ENCODE assay signal across 19 cellular contexts in genomic region chr14:21494902-21495762, GRCh38. TPM values are rescaled to one million over a fixed set of nuclear protein-coding genes. Genes with fewer than 3 reads are reported as not detected.
DNase-seq lines count a peak whose midpoint lies in the region; ATAC-seq and TF ChIP-seq lines count a peak whose summit lies in the region.
"Had no signal": no experiment of that assay in that cellular context is flagged by ENCODE, and none has a peak within 500 bp of the region (broad histone marks: within the 10 kb centered on the region; RNA-seq: fewer than 3 reads in every experiment).

No MANE protein-coding gene starts in this region.

- peak overlapping the region in 1 of 2 experiments; percentile 40; a peak in 1 of 4 replicates for H4K8ac ChIP-seq in IMR-90 (ENCODE audit: low read depth in 2 of 2, low read length in 2 of 2)

- no peaks in the 10 kb centered on the region for H3K27me3 ChIP-seq in IMR-90 (ENCODE audit: control insufficient read depth, insufficient read depth, low read length)
- H3K27me3 ChIP-seq: dorsolateral prefrontal cortex had no signal

- peaks cover 21% of the 10 kb centered on the region for H3K4me1 Mint-ChIP-seq in nephron progenitor cell
- H3K4me1 Mint-ChIP-seq: IgD-negative memory B cell had no signal

- H3K79me1 ChIP-seq in IMR-90 (ENCODE audit: low read depth in 1 of 2, low read length in 2 of 2) = peaks cover 0 to 3% of the 10 kb centered on the region in 2 experiments; a peak in 2 of 4 replicates

- H3K4me3 ChIP-seq in IMR-90 (ENCODE audit: insufficient read depth, low read depth, low read length) (no peak overlapping the region), choroid plexus epithelial cell (ENCODE audit: low read depth, low read length) (no peak overlapping the region)
- H3K4me3 ChIP-seq: dorsolateral prefrontal cortex, GM12878 had no signal

- no peak for TF ChIP-seq POLR2A in IMR-90 (IDR thresholded peaks at IDR 0.05; ENCODE audit: low read depth, low read length)

- no peak overlapping the region for H3K9ac ChIP-seq in IMR-90 (ENCODE audit: low read depth, low read length)

- peak overlapping the region; percentile 85 for H3K27ac Mint-ChIP-seq in nephron progenitor cell
- H3K27ac Mint-ChIP-seq: IgD-negative memory B cell had no signal

- no peak overlapping the region for H3K56ac ChIP-seq in IMR-90 (ENCODE audit: extremely low read depth, insufficient read depth, low read length)

- H3K36me3 Mint-ChIP-seq in nephron progenitor cell (ENCODE audit: low read depth) = peaks cover 77% of the 10 kb centered on the region
- H3K36me3 Mint-ChIP-seq: IgD-negative memory B cell had no signal

- H4K20me1 ChIP-seq in IMR-90 (ENCODE audit: insufficient read depth, low read length) = no peaks in the 10 kb centered on the region

- peak overlapping the region; percentile 57; the same call in 1 of the 2 replicates for H2BK20ac ChIP-seq in IMR-90 (ENCODE audit: low read depth, low read length)

- POLR2A ChIA-PET in IMR-90 (lab: Charles Lee; ENCODE audit: unreplicated experiment) = interaction anchor here (0.6 kb wide), 2 partner anchors 34 to 77 kb away, joined by 3 to 4 read pairs; no protein-coding TSS in a partner anchor

- no TSS peak for BruUV-seq in IMR-90 (replicated peaks; lab: Mats Ljungman, UMichigan)

- H3K27ac ChIP-seq in IMR-90 (ENCODE audit: insufficient read depth, low read length) = peak overlapping the region; percentile 80; the same call in 1 of the 2 replicates
- H3K27ac ChIP-seq: dorsolateral prefrontal cortex had no signal

- intact Hi-C loops in IMR-90 (cut with micrococcal nuclease) = no loop called here

- TF ChIP-seq RAD21 in IMR-90 (IDR thresholded peaks at IDR 0.05; ENCODE audit: low read length) = no peak

- no peaks in the 10 kb centered on the region for H3K9me3 Mint-ChIP-seq in nephron progenitor cell
- H3K9me3 Mint-ChIP-seq: IgD-negative memory B cell, neural crest cell had no signal

- no peak overlapping the region for H2AFZ ChIP-seq in IMR-90 (replicated peaks; ENCODE audit: low read length, poor library complexity)

- peak overlapping the region; percentile 37; the same call in 1 of the 2 replicates for H2BK120ac ChIP-seq in IMR-90 (ENCODE audit: low read depth, low read length)

- ATAC-seq in IMR-90 (ENCODE audit: low read depth) = peak; percentile 21; the same call in 1 of the 2 replicates
- ATAC-seq: GM12878, left colon had no signal

- dilution Hi-C loops in IMR-90 (cut with HindIII; ENCODE audit: low sequenced_read_pairs, unreplicated experiment) = no loop called here

- no peak overlapping the region for H3K18ac ChIP-seq in IMR-90 (ENCODE audit: low read depth, low read length)

- no peak overlapping the region for H3K4me3 Mint-ChIP-seq in nephron progenitor cell
- H3K4me3 Mint-ChIP-seq: IgD-negative memory B cell, neural crest cell had no signal

- no peak overlapping the region for H2AK9ac ChIP-seq in IMR-90 (replicated peaks; ENCODE audit: low read depth, low read length, poor library complexity)

- peak; percentile 4 for DNase-seq in SIG-M5 treated with dmso at 0.1 percent for 504 hours (lab: John Stamatoyannopoulos, UW; ENCODE audit: unreplicated experiment)
- no peak for DNase-seq in SIG-M5 (lab: John Stamatoyannopoulos, UW)
- peak; percentile 80 for DNase-seq in IMR-90
- peak; percentile 86 for DNase-seq in choroid plexus epithelial cell (ENCODE audit: low read depth)
- no peak for DNase-seq in nephron progenitor cell
- no peak for DNase-seq in DMS 273 (lab: John Stamatoyannopoulos, UW; ENCODE audit: unreplicated experiment)
- DNase-seq in globus pallidus (ENCODE audit: low spot score) = no peak
- DNase-seq in D341Med (ENCODE audit: low spot score) = no peak
- DNase-seq: activated CD4-positive, alpha-beta T cell treated with anti-CD3 and anti-CD28 coated beads, Interleukin-2, amount 50 U/mL, for 4 hours; DMS53; dorsolateral prefrontal cortex; glutamatergic neuron; left colon; NCI-H1930; stimulated activated CD4-positive, alpha-beta T cell treated with anti-CD3 and anti-CD28 coated beads, Interleukin-12 subunit alpha, Interleukin-12 subunit beta, amount 100 ng/mL, for 4 hours; T-helper 1 cell had no signal

- H3K23ac ChIP-seq in IMR-90 (ENCODE audit: low read depth, low read length) = no peak overlapping the region

- peaks cover 3% of the 10 kb centered on the region; the same call in 1 of the 2 replicates for H3K9me1 ChIP-seq in IMR-90 (ENCODE audit: insufficient read depth, low read length)

- H3K36me3 ChIP-seq in IMR-90 (ENCODE audit: control insufficient read depth, insufficient read depth, low read length) = peaks cover 48% of the 10 kb centered on the region

- 0 out of 2 replicates have a peak overlapping the region, but pooled peaks have one; percentile 48 for H4K91ac ChIP-seq in IMR-90 (ENCODE audit: insufficient read depth, low read depth, low read length)

- H2BK15ac ChIP-seq in IMR-90 (ENCODE audit: low read depth, low read length) = no peak overlapping the region

- no peak for TF ChIP-seq CTCF in IMR-90 (conservative IDR thresholded peaks at IDR 0.05; ENCODE audit: low read depth, low read length)
- TF ChIP-seq CTCF in choroid plexus epithelial cell (conservative IDR thresholded peaks at IDR 0.05; ENCODE audit: low read depth, low read length) = no peak
- TF ChIP-seq CTCF in nephron progenitor cell (IDR thresholded peaks at IDR 0.05) = no peak

- H3K27me3 Mint-ChIP-seq in nephron progenitor cell (ENCODE audit: low read depth, poor library complexity) = no peaks in the 10 kb centered on the region
- H3K27me3 Mint-ChIP-seq: IgD-negative memory B cell had no signal

- H3K4me2 ChIP-seq in IMR-90 (ENCODE audit: low read depth, low read length) = no peak overlapping the region

- CTCF ChIA-PET in IMR-90 (lab: Yijun Ruan, JAX) = no interaction called here

- no peak overlapping the region for H4K5ac ChIP-seq in IMR-90 (ENCODE audit: low read depth, low read length)

- in situ Hi-C loops in IMR-90 (cut with MboI; ENCODE audit: low sequenced_read_pairs) = loop anchor here (5.0 kb wide), 1 partner anchor 57 kb away; no protein-coding TSS in a partner anchor

- H2AK5ac ChIP-seq in IMR-90 (ENCODE audit: low read depth, low read length) = peak overlapping the region; percentile 69; the same call in 1 of the 2 replicates

- peak overlapping the region; percentile 53 for H3K4ac ChIP-seq in IMR-90 (ENCODE audit: low read depth, low read length)

- no peaks in the 10 kb centered on the region for H3K9me3 ChIP-seq in IMR-90 (ENCODE audit: control insufficient read depth, insufficient read depth, low read length)

- H2BK5ac ChIP-seq in IMR-90 (ENCODE audit: low read depth, low read length, poor library complexity, severe bottlenecking) = peak overlapping the region; percentile 47

- peaks cover 6% of the 10 kb centered on the region for H3K4me1 ChIP-seq in IMR-90 (ENCODE audit: control insufficient read depth, insufficient read depth, low read length)

- peak overlapping the region; percentile 73 for H3K14ac ChIP-seq in IMR-90 (replicated peaks; ENCODE audit: low read depth, low read length)

- no CpG with 5 or more reads among the region's 2 CpGs for WGBS in IMR-90 (ENCODE audit: extremely low coverage in 2 of 2, insufficient read length in 1 of 2), 2 experiments

TF ChIP-seq in IMR-90, 13 proteins besides CTCF, POLR2A, EP300 and RAD21:
- TF ChIP-seq CEBPB (IDR thresholded peaks at IDR 0.05; ENCODE audit: low read depth, low read length) (peak; percentile 83), MXI1 (IDR thresholded peaks at IDR 0.05; ENCODE audit: borderline replicate concordance, low read depth, low read length) (no peak)

RNA-seq across cellular contexts. Expression of gene METTL3, which starts 16.0 kb away (rescaled TPM):
- 68.9 and 109 TPM in 2 replicates for total RNA-seq in IMR-90 (2012; rRNA removed)
- 77.5 and 90.6 TPM in 2 replicates for polyA plus RNA-seq in IMR-90 (2012; rRNA removed)
- 54.6 and 81.9 TPM in 2 replicates for polyA plus RNA-seq in IMR-90 (2012; cell fraction: cytosol; rRNA removed)
- polyA plus RNA-seq in IMR-90 (2012; cell fraction: nucleus; rRNA removed; ENCODE audit: low replicate concordance) = 398 and 437 TPM in 2 replicates

RNA-seq across cellular contexts. Expression of gene TOX4, which starts 18.1 kb away (rescaled TPM):
- 26.7 and 31.7 TPM in 2 replicates for total RNA-seq in IMR-90 (2012; rRNA removed)
- 56.6 and 71.8 TPM in 2 replicates for polyA plus RNA-seq in IMR-90 (2012; rRNA removed)
- polyA plus RNA-seq in IMR-90 (2012; cell fraction: cytosol; rRNA removed) = 16.9 and 26.5 TPM in 2 replicates
- 52.6 and 68.4 TPM in 2 replicates for polyA plus RNA-seq in IMR-90 (2012; cell fraction: nucleus; rRNA removed; ENCODE audit: low replicate concordance)

RNA-seq across cellular contexts. Expression of gene RAB2B, which starts 18.4 kb away (rescaled TPM):
- total RNA-seq in IMR-90 (2012; rRNA removed) = 25.0 and 26.2 TPM in 2 replicates
- polyA plus RNA-seq in IMR-90 (2012; rRNA removed) = 13.7 and 17.1 TPM in 2 replicates
- polyA plus RNA-seq in IMR-90 (2012; cell fraction: cytosol; rRNA removed) = 4.8 TPM in 2 replicates
- polyA plus RNA-seq in IMR-90 (2012; cell fraction: nucleus; rRNA removed; ENCODE audit: low replicate concordance) = 4.2 and 20.8 TPM in 2 replicates

RNA-seq across cellular contexts. Expression of gene SALL2, which starts 31.0 kb away (rescaled TPM):
- 2.8 and 2.9 TPM in 2 replicates for total RNA-seq in IMR-90 (2012; rRNA removed)
- polyA plus RNA-seq in IMR-90 (2012; rRNA removed) = 10.1 and 12.6 TPM in 2 replicates
- polyA plus RNA-seq in IMR-90 (2012; cell fraction: cytosol; rRNA removed) = 3.2 and 7.0 TPM in 2 replicates
- 2.7 and 4.5 TPM in 2 replicates for polyA plus RNA-seq in IMR-90 (2012; cell fraction: nucleus; rRNA removed; ENCODE audit: low replicate concordance)

RNA-seq across cellular contexts. Expression of gene CHD8, which starts 39.2 kb away (rescaled TPM):
- total RNA-seq in IMR-90 (2012; rRNA removed) = 55.0 and 58.9 TPM in 2 replicates
- polyA plus RNA-seq in IMR-90 (2012; rRNA removed) = 32.1 and 32.4 TPM in 2 replicates
- 14.0 and 14.9 TPM in 2 replicates for polyA plus RNA-seq in IMR-90 (2012; cell fraction: cytosol; rRNA removed)
- 84.8 and 93.3 TPM in 2 replicates for polyA plus RNA-seq in IMR-90 (2012; cell fraction: nucleus; rRNA removed; ENCODE audit: low replicate concordance)

Comparison
In these comparisons a context has a peak if more than half of its experiments do, and no peak if none do; other contexts are left out.
1. DNase-seq: peak in SIG-M5 treated with dmso at 0.1 percent for 504 hours (single experiment), IMR-90 (single experiment) and choroid plexus epithelial cell (single experiment); none in SIG-M5 (single experiment), nephron progenitor cell (single experiment), DMS 273 (single experiment), globus pallidus (single experiment) and D341Med (single experiment).